In genomic region chr18:58158008-58158407, GRCh38 we compare ENCODE assay signal across 12 cellular contexts.
"Had no signal": no experiment of that assay in that cellular context is flagged by ENCODE, and none has a peak within 500 bp of the region (broad histone marks: within the 10 kb centered on the region; RNA-seq: fewer than 3 reads in every experiment).

No MANE protein-coding gene starts in this region.

- H3K9me3 ChIP-seq: sigmoid colon had no signal

- H3K27ac Mint-ChIP-seq: activated CD8-positive, alpha-beta T cell treated with anti-CD3 and anti-CD28 coated beads for 36 hours; activated naive CD4-positive, alpha-beta T cell treated with anti-CD3 and anti-CD28 coated beads, Interleukin-2, amount 50 U/mL, for 24 hours; activated T-helper 17 cell treated with anti-CD3 and anti-CD28 coated beads, Interleukin-2, amount 50 U/mL, for 72 hours; nephron progenitor cell had no signal

- H3K36me3 ChIP-seq: sigmoid colon had no signal

- ATAC-seq: activated CD8-positive, alpha-beta T cell treated with anti-CD3 and anti-CD28 coated beads for 36 hours; activated T-helper 17 cell treated with anti-CD3 and anti-CD28 coated beads, Interleukin-2, amount 50 U/mL, for 72 hours; esophagus mucosa; left ventricle myocardium superior had no signal

- DNase-seq: activated CD4-positive, CD25-positive, alpha-beta regulatory T cell treated with anti-CD3 and anti-CD28 coated beads, Interleukin-2, amount 50 U/mL, for 72 hours; activated CD8-positive, alpha-beta T cell treated with anti-CD3 and anti-CD28 coated beads for 36 hours; foreskin melanocyte; left ventricle myocardium superior; nephron progenitor cell; sigmoid colon; stimulated activated CD4-positive, alpha-beta T cell treated with anti-CD3 and anti-CD28 coated beads, Interleukin-2, amount 100 ng/mL, for 24 hours; stimulated activated naive CD4-positive, alpha-beta T cell treated with Interleukin-2 at 50 U/mL for 16 hours had no signal

- H3K36me3 Mint-ChIP-seq: activated naive CD4-positive, alpha-beta T cell treated with anti-CD3 and anti-CD28 coated beads, Interleukin-2, amount 50 U/mL, for 24 hours had no signal

- H3K27me3 ChIP-seq: sigmoid colon had no signal

- H3K4me3 Mint-ChIP-seq: activated CD8-positive, alpha-beta T cell treated with anti-CD3 and anti-CD28 coated beads for 36 hours; activated naive CD4-positive, alpha-beta T cell treated with anti-CD3 and anti-CD28 coated beads, Interleukin-2, amount 50 U/mL, for 24 hours; activated T-helper 17 cell treated with anti-CD3 and anti-CD28 coated beads, Interleukin-2, amount 50 U/mL, for 72 hours; brain; nephron progenitor cell had no signal

- H3K27me3 Mint-ChIP-seq: brain had no signal

- H3K4me1 Mint-ChIP-seq: activated naive CD4-positive, alpha-beta T cell treated with anti-CD3 and anti-CD28 coated beads, Interleukin-2, amount 50 U/mL, for 24 hours; activated T-helper 17 cell treated with anti-CD3 and anti-CD28 coated beads, Interleukin-2, amount 50 U/mL, for 72 hours had no signal

- H3K27ac ChIP-seq: sigmoid colon had no signal

- H3K4me3 ChIP-seq: sigmoid colon had no signal

- H3K9me3 Mint-ChIP-seq: activated CD8-positive, alpha-beta T cell treated with anti-CD3 and anti-CD28 coated beads for 36 hours; activated naive CD4-positive, alpha-beta T cell treated with anti-CD3 and anti-CD28 coated beads, Interleukin-2, amount 50 U/mL, for 24 hours; activated T-helper 17 cell treated with anti-CD3 and anti-CD28 coated beads, Interleukin-2, amount 50 U/mL, for 72 hours; nephron progenitor cell had no signal
